In genomic region chr9:75001719-75002421, GRCh38 we compare ENCODE assay signal across 8 cellular contexts. TPM values are rescaled to one million over a fixed set of nuclear protein-coding genes. Genes with fewer than 3 reads are reported as not detected.
DNase-seq lines count a peak whose midpoint lies in the region; ATAC-seq and TF ChIP-seq lines count a peak whose summit lies in the region.

No MANE protein-coding gene starts in this region.

- ATAC-seq in GM21723 (IDR thresholded peaks at IDR 0.05; ENCODE audit: unreplicated experiment) (peak; percentile 91), left lung (peak; percentile 99)

- H3K9me3 ChIP-seq in OCI-LY3 (ENCODE audit: insufficient read depth, low read length) (no peaks in the 10 kb centered on the region), left lung (no peaks in the 10 kb centered on the region), thyroid gland (no peaks in the 10 kb centered on the region)

- H3K36me3 ChIP-seq in OCI-LY3 (replicated peaks; ENCODE audit: low read depth, low read length) (no peaks in the 10 kb centered on the region), left lung (peaks cover 0 to 6% of the 10 kb centered on the region in 2 donors), thyroid gland (peaks cover 0 to 2% of the 10 kb centered on the region in 2 donors)

- TF ChIP-seq CTCF in OCI-LY3 (IDR thresholded peaks at IDR 0.05; ENCODE audit: low read depth, low read length): peak; percentile 83
- TF ChIP-seq CTCF in choroid plexus epithelial cell (conservative IDR thresholded peaks at IDR 0.05; ENCODE audit: low read depth, low read length): peak; percentile 64
- peak; percentile 67 to 73 for TF ChIP-seq CTCF in left lung (IDR thresholded peaks at IDR 0.05)
- TF ChIP-seq CTCF in thyroid gland (IDR thresholded peaks at IDR 0.05): peak; percentile 45 to 87 (median 70)

- no peak overlapping the region for H3K27ac ChIP-seq in OCI-LY3 (ENCODE audit: low read length)
- H3K27ac ChIP-seq in left lung: no peak overlapping the region
- H3K27ac ChIP-seq in thyroid gland: no peak overlapping the region

- H3K4me3 ChIP-seq in OCI-LY3 (ENCODE audit: low read length) (peak overlapping the region; percentile 13; the same call in 1 of the 2 replicates), choroid plexus epithelial cell (ENCODE audit: low read depth, low read length) (no peak overlapping the region), left lung (no peak overlapping the region), thyroid gland (replicated peaks in 1 of 3) (no peak overlapping the region)

- intact Hi-C loops in left lung (cut with DNase I): loop anchor here in 1 of 2 donors (5.0 kb wide), 1 partner anchor 230 kb away; no protein-coding TSS in a partner anchor
- intact Hi-C loops in thyroid gland (cut with DNase I): loop anchor here (2.0 kb wide), 1 partner anchor 227 kb away; no protein-coding TSS in a partner anchor

- DNase-seq in activated CD4-positive, alpha-beta T cell treated with anti-CD3 and anti-CD28 coated beads for 4 hours: peak; percentile 11 to 20
- DNase-seq in activated CD4-positive, alpha-beta T cell treated with anti-CD3 and anti-CD28 coated beads, Interleukin-2, amount 50 U/mL, for 4 hours: no peak
- peak; percentile 25 for DNase-seq in HuH-7.5 (ENCODE audit: low spot score)
- peak; percentile 96 for DNase-seq in choroid plexus epithelial cell (ENCODE audit: low read depth)
- no peak for DNase-seq in left lung
- DNase-seq in thyroid gland: no peak

- no peak for TF ChIP-seq POLR2A in thyroid gland (IDR thresholded peaks at IDR 0.05)

- H3K9ac ChIP-seq in OCI-LY3 (ENCODE audit: low read length): no peak overlapping the region

- H3K4me1 ChIP-seq in OCI-LY3 (ENCODE audit: low read length): peaks cover 19% of the 10 kb centered on the region
- H3K4me1 ChIP-seq in left lung: peaks cover 3 to 5% of the 10 kb centered on the region in 2 donors
- peaks cover 4% of the 10 kb centered on the region in 2 donors for H3K4me1 ChIP-seq in thyroid gland

- peaks cover 18% of the 10 kb centered on the region for H4K20me1 ChIP-seq in OCI-LY3 (ENCODE audit: insufficient read depth, low read length)

- H3K27me3 ChIP-seq in OCI-LY3 (ENCODE audit: low read depth, low read length) (no peaks in the 10 kb centered on the region), left lung (no peaks in the 10 kb centered on the region), thyroid gland (no peaks in the 10 kb centered on the region)

- WGBS in thyroid gland, 2 donors: 60 to 67% methylated on average over 4 of the region's 4 CpGs

- no peaks in the 10 kb centered on the region for H3K79me2 ChIP-seq in OCI-LY3 (ENCODE audit: low read length)

- no peak overlapping the region for H2AFZ ChIP-seq in OCI-LY3 (ENCODE audit: low read depth, low read length)

- H3K4me2 ChIP-seq in OCI-LY3 (ENCODE audit: low read length): peak overlapping the region; percentile 53

RNA-seq across cellular contexts. Expression of gene CARNMT1, which starts 26.2 kb away (rescaled TPM):
- total RNA-seq in left lung (10 to 100 TPM; 21.9 to 22.4 TPM), thyroid gland (10 to 100 TPM; 31.4 to 46.5 (median 37.6) TPM)

RNA-seq across cellular contexts. Expression of gene C9orf40, which starts 49.2 kb away (rescaled TPM):
- 1 to 10 TPM; 5.2 TPM for total RNA-seq in left lung
- total RNA-seq in thyroid gland: 1 to 10 TPM; 2.5 to 4.0 (median 3.3) TPM

Comparison
In these comparisons a context has a peak if more than half of its experiments do, and no peak if none do; other contexts are left out.
1. DNase-seq: peak in activated CD4-positive, alpha-beta T cell treated with anti-CD3 and anti-CD28 coated beads for 4 hours (2 of 2), HuH-7.5 (single experiment) and choroid plexus epithelial cell (single experiment); none in activated CD4-positive, alpha-beta T cell treated with anti-CD3 and anti-CD28 coated beads, Interleukin-2, amount 50 U/mL, for 4 hours (0 of 2), left lung (0 of 2) and thyroid gland (0 of 2).
2. Peak in every context shown above with its lines, with median percentiles within 50 percentile points of each other: CTCF ChIP-seq.